ENCODE assay signal across 33 cellular contexts in genomic region chr2:191554240-191554639, GRCh38.
"Had no signal": no experiment of that assay in that cellular context is flagged by ENCODE, and none has a peak within 500 bp of the region (broad histone marks: within the 10 kb centered on the region; RNA-seq: fewer than 3 reads in every experiment).

No MANE protein-coding gene starts in this region.

- ATAC-seq: activated CD8-positive, alpha-beta memory T cell treated with anti-CD3 and anti-CD28 coated beads, Interleukin-2, amount 10 ng/mL, durations not matched to agents 7 days and 5 days had no signal

- H3K27ac Mint-ChIP-seq: activated B cell treated with CpG ODN at 0.5 μM for 24 hours; activated CD4-positive, alpha-beta memory T cell treated with anti-CD3 and anti-CD28 coated beads for 36 hours; activated CD4-positive, alpha-beta T cell treated with anti-CD3 and anti-CD28 coated beads, Interleukin-2, amount 10 ng/mL, durations not matched to agents 24 days and 14 days; activated CD8-positive, alpha-beta memory T cell treated with anti-CD3 and anti-CD28 coated beads, Interleukin-2, amount 10 ng/mL, durations not matched to agents 7 days and 5 days; activated CD8-positive, alpha-beta T cell treated with anti-CD3 and anti-CD28 coated beads, Interleukin-2, amount 10 ng/mL, durations not matched to agents 7 days and 5 days; activated naive CD4-positive, alpha-beta T cell treated with anti-CD3 and anti-CD28 coated beads for 36 hours; activated naive CD4-positive, alpha-beta T cell treated with anti-CD3 and anti-CD28 coated beads, Interleukin-2, amount 50 U/mL, for 24 hours; activated naive CD8-positive, alpha-beta T cell treated with anti-CD3 and anti-CD28 coated beads for 36 hours; activated naive CD8-positive, alpha-beta T cell treated with anti-CD3 and anti-CD28 coated beads, Interleukin-2, amount 50 U/mL, for 24 hours; activated T-helper 1 cell treated with anti-CD3 and anti-CD28 coated beads, Interleukin-12 subunit alpha, Interleukin-12 subunit beta, Interleukin-2, Interleukin-4 antibody, amounts not matched to agents 30 ng/mL and 10 ng/mL and 1 ng/mL, durations not matched to agents 14 hours and 24 hours and 36 hours; activated T-helper 2 cell treated with anti-CD3 and anti-CD28 coated beads, Interferon-gamma antibody, Interleukin-2, Interleukin-4, amounts not matched to agents 10 μg/mL and 5 μg/mL and 100 μg/mL, durations not matched to agents 14 hours and 24 hours and 36 hours; effector memory CD8-positive, alpha-beta T cell; T-helper 17 cell; T-helper 2 cell treated with Interferon-gamma antibody and Interleukin-4, amounts not matched to agents 5 μg/mL and 100 μg/mL, for 36 hours had no signal

- H3K4me1 Mint-ChIP-seq: activated naive CD8-positive, alpha-beta T cell treated with anti-CD3 and anti-CD28 coated beads for 36 hours had no signal

- FAIRE-seq: colon had no signal

- H3K4me3 Mint-ChIP-seq: activated B cell treated with CpG ODN at 0.5 μM for 24 hours; activated CD4-positive, alpha-beta memory T cell treated with anti-CD3 and anti-CD28 coated beads for 36 hours; activated CD4-positive, alpha-beta T cell treated with anti-CD3 and anti-CD28 coated beads, Interleukin-2, amount 10 ng/mL, durations not matched to agents 24 days and 14 days; activated CD8-positive, alpha-beta memory T cell treated with anti-CD3 and anti-CD28 coated beads, Interleukin-2, amount 10 ng/mL, durations not matched to agents 7 days and 5 days; activated CD8-positive, alpha-beta T cell treated with anti-CD3 and anti-CD28 coated beads, Interleukin-2, amount 10 ng/mL, durations not matched to agents 7 days and 5 days; activated naive CD4-positive, alpha-beta T cell treated with anti-CD3 and anti-CD28 coated beads for 36 hours; activated naive CD4-positive, alpha-beta T cell treated with anti-CD3 and anti-CD28 coated beads, Interleukin-2, amount 50 U/mL, for 24 hours; activated naive CD8-positive, alpha-beta T cell treated with anti-CD3 and anti-CD28 coated beads for 36 hours; activated naive CD8-positive, alpha-beta T cell treated with anti-CD3 and anti-CD28 coated beads, Interleukin-2, amount 50 U/mL, for 24 hours; activated T-helper 1 cell treated with anti-CD3 and anti-CD28 coated beads, Interleukin-12 subunit alpha, Interleukin-12 subunit beta, Interleukin-2, Interleukin-4 antibody, amounts not matched to agents 30 ng/mL and 10 ng/mL and 1 ng/mL, durations not matched to agents 14 hours and 24 hours and 36 hours; effector memory CD8-positive, alpha-beta T cell; T-helper 17 cell; T-helper 2 cell treated with Interferon-gamma antibody and Interleukin-4, amounts not matched to agents 5 μg/mL and 100 μg/mL, for 36 hours had no signal

- H3K27ac ChIP-seq: adrenal gland, body of pancreas, esophagus muscularis mucosa, foreskin keratinocyte, gastrocnemius medialis, WERI-Rb-1 had no signal

- H3K36me3 ChIP-seq: adrenal gland, esophagus muscularis mucosa, gastrocnemius medialis, WERI-Rb-1 had no signal

- DNase-seq: activated B cell treated with CpG ODN at 0.5 μM for 24 hours; activated CD4-positive, alpha-beta memory T cell treated with anti-CD3 and anti-CD28 coated beads for 36 hours; activated CD4-positive, alpha-beta T cell treated with anti-CD3 and anti-CD28 coated beads, Interleukin-2, amount 10 ng/mL, durations not matched to agents 24 days and 14 days; activated CD8-positive, alpha-beta memory T cell treated with anti-CD3 and anti-CD28 coated beads, Interleukin-2, amount 10 ng/mL, durations not matched to agents 7 days and 5 days; activated CD8-positive, alpha-beta memory T cell treated with anti-CD3 and anti-CD28 coated beads, Interleukin-2, amount 50 U/mL, for 4 hours; activated CD8-positive, alpha-beta T cell treated with anti-CD3 and anti-CD28 coated beads, Interleukin-2, amount 10 ng/mL, durations not matched to agents 7 days and 5 days; activated effector memory CD4-positive, alpha-beta T cell treated with anti-CD3 and anti-CD28 coated beads, Interleukin-2, amount 50 U/mL, for 16 hours; activated naive CD4-positive, alpha-beta T cell treated with anti-CD3 and anti-CD28 coated beads for 36 hours; activated naive CD8-positive, alpha-beta T cell treated with anti-CD3 and anti-CD28 coated beads for 36 hours; activated naive CD8-positive, alpha-beta T cell treated with anti-CD3 and anti-CD28 coated beads, Interleukin-2, amount 50 U/mL, for 24 hours; activated T-cell treated with anti-CD3 and anti-CD28 coated beads, Interleukin-2, amount 50 U/mL, for 48 hours; adrenal gland; amygdala; aorta; body of pancreas; cortex of kidney; dermis blood vessel endothelial cell; effector CD4-positive, alpha-beta T cell; effector memory CD8-positive, alpha-beta T cell; erythroblast; foreskin keratinocyte; gastrocnemius medialis; glutamatergic neuron; T-helper 1 cell; T-helper 17 cell; T1000; WERI-Rb-1 had no signal

- H3K27me3 ChIP-seq: adrenal gland, body of pancreas, esophagus muscularis mucosa, foreskin keratinocyte, gastrocnemius medialis had no signal

- H3K9me3 ChIP-seq: adrenal gland, body of pancreas, esophagus muscularis mucosa, gastrocnemius medialis had no signal

- H3K9me3 Mint-ChIP-seq: activated B cell treated with CpG ODN at 0.5 μM for 24 hours; activated CD4-positive, alpha-beta memory T cell treated with anti-CD3 and anti-CD28 coated beads for 36 hours; activated CD4-positive, alpha-beta T cell treated with anti-CD3 and anti-CD28 coated beads, Interleukin-2, amount 10 ng/mL, durations not matched to agents 24 days and 14 days; activated naive CD4-positive, alpha-beta T cell treated with anti-CD3 and anti-CD28 coated beads for 36 hours; activated naive CD4-positive, alpha-beta T cell treated with anti-CD3 and anti-CD28 coated beads, Interleukin-2, amount 50 U/mL, for 24 hours; activated naive CD8-positive, alpha-beta T cell treated with anti-CD3 and anti-CD28 coated beads for 36 hours; activated naive CD8-positive, alpha-beta T cell treated with anti-CD3 and anti-CD28 coated beads, Interleukin-2, amount 50 U/mL, for 24 hours; activated T-helper 1 cell treated with anti-CD3 and anti-CD28 coated beads, Interleukin-12 subunit alpha, Interleukin-12 subunit beta, Interleukin-2, Interleukin-4 antibody, amounts not matched to agents 30 ng/mL and 10 ng/mL and 1 ng/mL, durations not matched to agents 14 hours and 24 hours and 36 hours; activated T-helper 2 cell treated with anti-CD3 and anti-CD28 coated beads, Interferon-gamma antibody, Interleukin-2, Interleukin-4, amounts not matched to agents 10 μg/mL and 5 μg/mL and 100 μg/mL, durations not matched to agents 14 hours and 24 hours and 36 hours; effector memory CD8-positive, alpha-beta T cell; T-helper 2 cell treated with Interferon-gamma antibody and Interleukin-4, amounts not matched to agents 5 μg/mL and 100 μg/mL, for 36 hours had no signal

- H3K36me3 Mint-ChIP-seq: activated CD4-positive, alpha-beta memory T cell treated with anti-CD3 and anti-CD28 coated beads for 36 hours; activated naive CD4-positive, alpha-beta T cell treated with anti-CD3 and anti-CD28 coated beads, Interleukin-2, amount 50 U/mL, for 24 hours; activated naive CD8-positive, alpha-beta T cell treated with anti-CD3 and anti-CD28 coated beads for 36 hours had no signal

- H3K4me1 ChIP-seq: adrenal gland, esophagus muscularis mucosa, gastrocnemius medialis had no signal

- H3K4me3 ChIP-seq: adrenal gland, body of pancreas, esophagus muscularis mucosa, gastrocnemius medialis had no signal
